In genomic region chr10:31706921-31707571, GRCh38 we compare ENCODE assay signal across 7 cellular contexts.
DNase-seq lines count a peak whose midpoint lies in the region; ATAC-seq and TF ChIP-seq lines count a peak whose summit lies in the region.

No MANE protein-coding gene starts in this region.

- peaks cover 31% of the 10 kb centered on the region for H3K4me1 Mint-ChIP-seq in activated T-helper 1 cell treated with anti-CD3 and anti-CD28 coated beads, Interleukin-12 subunit alpha, Interleukin-12 subunit beta, Interleukin-2, Interleukin-4 antibody, amounts not matched to agents 30 ng/mL and 10 ng/mL and 1 ng/mL, durations not matched to agents 14 hours and 24 hours and 36 hours (ENCODE audit: low read depth)

- H3K27ac ChIP-seq in thyroid gland (peak overlapping the region; percentile 46 to 73 (median 62)), foreskin keratinocyte (no peak overlapping the region)

- H3K27me3 ChIP-seq in thyroid gland (no peaks in the 10 kb centered on the region), foreskin keratinocyte (no peaks in the 10 kb centered on the region)

- no peaks in the 10 kb centered on the region for H3K36me3 ChIP-seq in thyroid gland

- no peaks in the 10 kb centered on the region for H3K27me3 Mint-ChIP-seq in activated T-helper 1 cell treated with anti-CD3 and anti-CD28 coated beads, Interleukin-12 subunit alpha, Interleukin-12 subunit beta, Interleukin-2, Interleukin-4 antibody, amounts not matched to agents 30 ng/mL and 10 ng/mL and 1 ng/mL, durations not matched to agents 14 hours and 24 hours and 36 hours (ENCODE audit: insufficient read depth)

- H3K27ac Mint-ChIP-seq in activated T-helper 1 cell treated with anti-CD3 and anti-CD28 coated beads, Interleukin-12 subunit alpha, Interleukin-12 subunit beta, Interleukin-2, Interleukin-4 antibody, amounts not matched to agents 30 ng/mL and 10 ng/mL and 1 ng/mL, durations not matched to agents 14 hours and 24 hours and 36 hours: peak overlapping the region; percentile 83

- H3K9me3 ChIP-seq in thyroid gland: no peaks in the 10 kb centered on the region

- peak overlapping the region; percentile 38 for H3K4me3 Mint-ChIP-seq in activated T-helper 1 cell treated with anti-CD3 and anti-CD28 coated beads, Interleukin-12 subunit alpha, Interleukin-12 subunit beta, Interleukin-2, Interleukin-4 antibody, amounts not matched to agents 30 ng/mL and 10 ng/mL and 1 ng/mL, durations not matched to agents 14 hours and 24 hours and 36 hours

- peaks cover 29% of the 10 kb centered on the region for H3K9me3 Mint-ChIP-seq in activated T-helper 1 cell treated with anti-CD3 and anti-CD28 coated beads, Interleukin-12 subunit alpha, Interleukin-12 subunit beta, Interleukin-2, Interleukin-4 antibody, amounts not matched to agents 30 ng/mL and 10 ng/mL and 1 ng/mL, durations not matched to agents 14 hours and 24 hours and 36 hours

- no peak for DNase-seq in activated T-helper 1 cell treated with anti-CD3 and anti-CD28 coated beads, Interleukin-12 subunit alpha, Interleukin-12 subunit beta, Interleukin-2, Interleukin-4 antibody, amounts not matched to agents 30 ng/mL and 10 ng/mL and 1 ng/mL, durations not matched to agents 14 hours and 24 hours and 36 hours (ENCODE audit: low spot score)
- DNase-seq in left colon: no peak
- DNase-seq in thyroid gland: no peak
- DNase-seq in foreskin keratinocyte: no peak
- DNase-seq in DMS79 treated with DMSO at 0.1 percent for 48 hours (lab: John Stamatoyannopoulos, UW): no peak

- H3K4me1 ChIP-seq in thyroid gland: peaks cover 0 to 25% of the 10 kb centered on the region in 2 donors
- no peaks in the 10 kb centered on the region for H3K4me1 ChIP-seq in foreskin keratinocyte

- TF ChIP-seq POLR2A in thyroid gland (IDR thresholded peaks at IDR 0.05): no peak

- peaks cover 6% of the 10 kb centered on the region for H3K36me3 Mint-ChIP-seq in activated T-helper 1 cell treated with anti-CD3 and anti-CD28 coated beads, Interleukin-12 subunit alpha, Interleukin-12 subunit beta, Interleukin-2, Interleukin-4 antibody, amounts not matched to agents 30 ng/mL and 10 ng/mL and 1 ng/mL, durations not matched to agents 14 hours and 24 hours and 36 hours (ENCODE audit: low read depth)

- ATAC-seq in GM19438 (IDR thresholded peaks at IDR 0.05; ENCODE audit: low read depth, unreplicated experiment): peak; percentile 48
- peak; percentile 23 for ATAC-seq in HG03108 (IDR thresholded peaks at IDR 0.05; ENCODE audit: unreplicated experiment)
- ATAC-seq in left colon: peak; percentile 33
- ATAC-seq in foreskin keratinocyte: no peak

- no peak overlapping the region for H3K4me3 ChIP-seq in thyroid gland (replicated peaks in 1 of 3)

- intact Hi-C loops in activated T-helper 1 cell treated with anti-CD3 and anti-CD28 coated beads, Interleukin-12 subunit alpha, Interleukin-12 subunit beta, Interleukin-2, Interleukin-4 antibody, amounts not matched to agents 30 ng/mL and 10 ng/mL and 1 ng/mL, durations not matched to agents 14 hours and 24 hours and 36 hours (cut with micrococcal nuclease): loop anchor here (1.0 to 5.0 kb wide), 10 partner anchors 20 to 1025 kb away; partner anchors contain the start of genes ARHGAP12 and ZNF438
- intact Hi-C loops in left colon (cut with DNase I, micrococcal nuclease): loop anchor here in 1 of 2 donors (5.0 kb wide), 1 partner anchor 45 kb away; no protein-coding TSS in a partner anchor
- intact Hi-C loops in thyroid gland (cut with DNase I): no loop called here

- 48 to 49% methylated on average over 9 to 11 of the region's 11 CpGs for WGBS in thyroid gland, 2 donors

- TF ChIP-seq CTCF in thyroid gland (IDR thresholded peaks at IDR 0.05) (no peak), foreskin keratinocyte (conservative IDR thresholded peaks at IDR 0.05) (no peak)
